1 cellular context compared by ENCODE assay signal in the genomic region with DNA sequence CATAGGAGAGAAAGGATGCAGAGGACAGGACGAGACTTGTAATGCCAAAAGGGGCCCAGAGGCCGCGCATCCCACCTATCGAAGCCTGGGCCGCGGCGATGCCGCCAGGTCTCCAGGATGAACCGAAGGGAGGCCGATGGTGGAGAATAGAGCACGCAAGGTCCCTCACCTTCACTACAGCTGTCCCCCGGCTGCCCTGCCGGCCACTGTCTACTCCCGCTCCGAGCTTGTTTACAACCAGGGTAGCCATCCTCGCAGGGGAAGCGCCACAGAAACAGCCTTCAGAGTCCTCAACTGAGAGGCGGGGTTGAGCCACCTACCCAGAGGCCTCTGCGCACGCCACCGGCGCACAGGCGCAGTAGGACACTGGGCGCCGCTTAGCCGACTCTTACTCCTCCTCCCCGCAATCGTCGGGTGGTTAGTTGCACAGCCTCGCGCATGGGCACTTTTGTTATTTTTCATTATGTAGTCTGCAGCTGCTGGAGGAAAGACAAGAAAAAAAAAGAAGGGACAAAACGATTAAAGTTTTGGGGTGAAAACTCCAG.
TF ChIP-seq lines count a peak whose summit lies in the region.

A gene (minus strand): TSS at position 309 of the 545 bp plus-strand sequence. CDS start 59 bp downstream, at position 250.

TF ChIP-seq in HepG2, 621 proteins besides CTCF, POLR2A, EP300 and RAD21 (continued from another document and continues in another):
- TF ChIP-seq, protein P1, sequence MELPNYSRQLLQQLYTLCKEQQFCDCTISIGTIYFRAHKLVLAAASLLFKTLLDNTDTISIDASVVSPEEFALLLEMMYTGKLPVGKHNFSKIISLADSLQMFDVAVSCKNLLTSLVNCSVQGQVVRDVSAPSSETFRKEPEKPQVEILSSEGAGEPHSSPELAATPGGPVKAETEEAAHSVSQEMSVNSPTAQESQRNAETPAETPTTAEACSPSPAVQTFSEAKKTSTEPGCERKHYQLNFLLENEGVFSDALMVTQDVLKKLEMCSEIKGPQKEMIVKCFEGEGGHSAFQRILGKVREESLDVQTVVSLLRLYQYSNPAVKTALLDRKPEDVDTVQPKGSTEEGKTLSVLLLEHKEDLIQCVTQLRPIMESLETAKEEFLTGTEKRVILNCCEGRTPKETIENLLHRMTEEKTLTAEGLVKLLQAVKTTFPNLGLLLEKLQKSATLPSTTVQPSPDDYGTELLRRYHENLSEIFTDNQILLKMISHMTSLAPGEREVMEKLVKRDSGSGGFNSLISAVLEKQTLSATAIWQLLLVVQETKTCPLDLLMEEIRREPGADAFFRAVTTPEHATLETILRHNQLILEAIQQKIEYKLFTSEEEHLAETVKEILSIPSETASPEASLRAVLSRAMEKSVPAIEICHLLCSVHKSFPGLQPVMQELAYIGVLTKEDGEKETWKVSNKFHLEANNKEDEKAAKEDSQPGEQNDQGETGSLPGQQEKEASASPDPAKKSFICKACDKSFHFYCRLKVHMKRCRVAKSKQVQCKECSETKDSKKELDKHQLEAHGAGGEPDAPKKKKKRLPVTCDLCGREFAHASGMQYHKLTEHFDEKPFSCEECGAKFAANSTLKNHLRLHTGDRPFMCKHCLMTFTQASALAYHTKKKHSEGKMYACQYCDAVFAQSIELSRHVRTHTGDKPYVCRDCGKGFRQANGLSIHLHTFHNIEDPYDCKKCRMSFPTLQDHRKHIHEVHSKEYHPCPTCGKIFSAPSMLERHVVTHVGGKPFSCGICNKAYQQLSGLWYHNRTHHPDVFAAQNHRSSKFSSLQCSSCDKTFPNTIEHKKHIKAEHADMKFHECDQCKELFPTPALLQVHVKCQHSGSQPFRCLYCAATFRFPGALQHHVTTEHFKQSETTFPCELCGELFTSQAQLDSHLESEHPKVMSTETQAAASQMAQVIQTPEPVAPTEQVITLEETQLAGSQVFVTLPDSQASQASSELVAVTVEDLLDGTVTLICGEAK (IDR thresholded peaks at IDR 0.05), result no peak
- TF ChIP-seq, protein P1 (CRISPR knock-in tag; IDR thresholded peaks at IDR 0.05), result no peak
- TF ChIP-seq BHLHE40 (IDR thresholded peaks at IDR 0.05; ENCODE audit: low read length) (no peak), NFYB (CRISPR knock-in tag; IDR thresholded peaks at IDR 0.05) (no peak), PPARG (CRISPR knock-in tag; conservative IDR thresholded peaks at IDR 0.05) (no peak), CEBPB (IDR thresholded peaks at IDR 0.05; ENCODE audit: borderline replicate concordance, low read depth, low read length) (no peak), RBAK (CRISPR knock-in tag; IDR thresholded peaks at IDR 0.05) (no peak), ZNF335 (CRISPR knock-in tag; IDR thresholded peaks at IDR 0.05) (no peak), HNRNPL (IDR thresholded peaks at IDR 0.05; ENCODE audit: low read depth, low read length) (0 out of 2 replicates have a peak, but pooled peaks have one; percentile 31), ZNF7 (CRISPR knock-in tag; IDR thresholded peaks at IDR 0.05) (no peak), SCMH1 (CRISPR knock-in tag; IDR thresholded peaks at IDR 0.05; ENCODE audit: borderline replicate concordance) (no peak), ZNF674 (CRISPR knock-in tag; IDR thresholded peaks at IDR 0.05; ENCODE audit: low read depth) (no peak), ZNF30 (CRISPR knock-in tag; IDR thresholded peaks at IDR 0.05) (no peak), ZNF232 (CRISPR knock-in tag; IDR thresholded peaks at IDR 0.05; ENCODE audit: borderline replicate concordance) (no peak), ZNF709 (CRISPR knock-in tag; IDR thresholded peaks at IDR 0.05) (no peak), KLF6 (CRISPR knock-in tag; IDR thresholded peaks at IDR 0.05) (no peak; the same call in 1 of the 2 replicates), ZBTB7A (CRISPR knock-in tag; IDR thresholded peaks at IDR 0.05) (no peak), AHR (CRISPR knock-in tag; IDR thresholded peaks at IDR 0.05) (no peak), NCOA1 (CRISPR knock-in tag; IDR thresholded peaks at IDR 0.05) (no peak), REXO4 (CRISPR knock-in tag; IDR thresholded peaks at IDR 0.05; ENCODE audit: borderline replicate concordance) (no peak), ZNF263 (CRISPR knock-in tag; IDR thresholded peaks at IDR 0.05) (no peak), ZSCAN9 (CRISPR knock-in tag; IDR thresholded peaks at IDR 0.05; ENCODE audit: borderline replicate concordance) (no peak), ZNF253 (CRISPR knock-in tag; IDR thresholded peaks at IDR 0.05; ENCODE audit: borderline replicate concordance) (no peak), ZNF644 (CRISPR knock-in tag; IDR thresholded peaks at IDR 0.05; ENCODE audit: low read depth) (no peak), SIN3A (IDR thresholded peaks at IDR 0.05; ENCODE audit: borderline replicate concordance, low read depth, low read length) (peak; percentile 70; the same call in 1 of the 2 replicates), ARHGAP35 (CRISPR knock-in tag; IDR thresholded peaks at IDR 0.05; ENCODE audit: borderline replicate concordance) (no peak), ZNF225 (CRISPR knock-in tag; IDR thresholded peaks at IDR 0.05) (0 out of 2 replicates have a peak, but pooled peaks have one; percentile 49), RBFOX2 (IDR thresholded peaks at IDR 0.05; ENCODE audit: low read depth, low read length) (peak; percentile 77; the same call in 1 of the 2 replicates), ZFAT (CRISPR knock-in tag; conservative IDR thresholded peaks at IDR 0.05) (no peak), ZKSCAN5 (CRISPR knock-in tag; IDR thresholded peaks at IDR 0.05) (no peak), ZFP41 (CRISPR knock-in tag; IDR thresholded peaks at IDR 0.05; ENCODE audit: borderline replicate concordance) (no peak), NFIB (CRISPR knock-in tag; IDR thresholded peaks at IDR 0.05; ENCODE audit: borderline replicate concordance) (no peak)
- TF ChIP-seq, protein P2, sequence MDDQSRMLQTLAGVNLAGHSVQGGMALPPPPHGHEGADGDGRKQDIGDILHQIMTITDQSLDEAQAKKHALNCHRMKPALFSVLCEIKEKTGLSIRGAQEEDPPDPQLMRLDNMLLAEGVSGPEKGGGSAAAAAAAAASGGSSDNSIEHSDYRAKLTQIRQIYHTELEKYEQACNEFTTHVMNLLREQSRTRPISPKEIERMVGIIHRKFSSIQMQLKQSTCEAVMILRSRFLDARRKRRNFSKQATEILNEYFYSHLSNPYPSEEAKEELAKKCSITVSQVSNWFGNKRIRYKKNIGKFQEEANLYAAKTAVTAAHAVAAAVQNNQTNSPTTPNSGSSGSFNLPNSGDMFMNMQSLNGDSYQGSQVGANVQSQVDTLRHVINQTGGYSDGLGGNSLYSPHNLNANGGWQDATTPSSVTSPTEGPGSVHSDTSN (CRISPR knock-in tag; IDR thresholded peaks at IDR 0.05; ENCODE audit: borderline replicate concordance), result no peak
- TF ChIP-seq, protein P3, sequence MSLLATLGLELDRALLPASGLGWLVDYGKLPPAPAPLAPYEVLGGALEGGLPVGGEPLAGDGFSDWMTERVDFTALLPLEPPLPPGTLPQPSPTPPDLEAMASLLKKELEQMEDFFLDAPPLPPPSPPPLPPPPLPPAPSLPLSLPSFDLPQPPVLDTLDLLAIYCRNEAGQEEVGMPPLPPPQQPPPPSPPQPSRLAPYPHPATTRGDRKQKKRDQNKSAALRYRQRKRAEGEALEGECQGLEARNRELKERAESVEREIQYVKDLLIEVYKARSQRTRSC (CRISPR knock-in tag; IDR thresholded peaks at IDR 0.05; ENCODE audit: low read depth), result no peak
- TF ChIP-seq, protein P4, sequence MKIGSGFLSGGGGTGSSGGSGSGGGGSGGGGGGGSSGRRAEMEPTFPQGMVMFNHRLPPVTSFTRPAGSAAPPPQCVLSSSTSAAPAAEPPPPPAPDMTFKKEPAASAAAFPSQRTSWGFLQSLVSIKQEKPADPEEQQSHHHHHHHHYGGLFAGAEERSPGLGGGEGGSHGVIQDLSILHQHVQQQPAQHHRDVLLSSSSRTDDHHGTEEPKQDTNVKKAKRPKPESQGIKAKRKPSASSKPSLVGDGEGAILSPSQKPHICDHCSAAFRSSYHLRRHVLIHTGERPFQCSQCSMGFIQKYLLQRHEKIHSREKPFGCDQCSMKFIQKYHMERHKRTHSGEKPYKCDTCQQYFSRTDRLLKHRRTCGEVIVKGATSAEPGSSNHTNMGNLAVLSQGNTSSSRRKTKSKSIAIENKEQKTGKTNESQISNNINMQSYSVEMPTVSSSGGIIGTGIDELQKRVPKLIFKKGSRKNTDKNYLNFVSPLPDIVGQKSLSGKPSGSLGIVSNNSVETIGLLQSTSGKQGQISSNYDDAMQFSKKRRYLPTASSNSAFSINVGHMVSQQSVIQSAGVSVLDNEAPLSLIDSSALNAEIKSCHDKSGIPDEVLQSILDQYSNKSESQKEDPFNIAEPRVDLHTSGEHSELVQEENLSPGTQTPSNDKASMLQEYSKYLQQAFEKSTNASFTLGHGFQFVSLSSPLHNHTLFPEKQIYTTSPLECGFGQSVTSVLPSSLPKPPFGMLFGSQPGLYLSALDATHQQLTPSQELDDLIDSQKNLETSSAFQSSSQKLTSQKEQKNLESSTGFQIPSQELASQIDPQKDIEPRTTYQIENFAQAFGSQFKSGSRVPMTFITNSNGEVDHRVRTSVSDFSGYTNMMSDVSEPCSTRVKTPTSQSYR (CRISPR knock-in tag; IDR thresholded peaks at IDR 0.05; ENCODE audit: borderline replicate concordance), result no peak
- TF ChIP-seq, protein P5, sequence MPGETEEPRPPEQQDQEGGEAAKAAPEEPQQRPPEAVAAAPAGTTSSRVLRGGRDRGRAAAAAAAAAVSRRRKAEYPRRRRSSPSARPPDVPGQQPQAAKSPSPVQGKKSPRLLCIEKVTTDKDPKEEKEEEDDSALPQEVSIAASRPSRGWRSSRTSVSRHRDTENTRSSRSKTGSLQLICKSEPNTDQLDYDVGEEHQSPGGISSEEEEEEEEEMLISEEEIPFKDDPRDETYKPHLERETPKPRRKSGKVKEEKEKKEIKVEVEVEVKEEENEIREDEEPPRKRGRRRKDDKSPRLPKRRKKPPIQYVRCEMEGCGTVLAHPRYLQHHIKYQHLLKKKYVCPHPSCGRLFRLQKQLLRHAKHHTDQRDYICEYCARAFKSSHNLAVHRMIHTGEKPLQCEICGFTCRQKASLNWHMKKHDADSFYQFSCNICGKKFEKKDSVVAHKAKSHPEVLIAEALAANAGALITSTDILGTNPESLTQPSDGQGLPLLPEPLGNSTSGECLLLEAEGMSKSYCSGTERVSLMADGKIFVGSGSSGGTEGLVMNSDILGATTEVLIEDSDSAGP (CRISPR knock-in tag; IDR thresholded peaks at IDR 0.05; ENCODE audit: borderline replicate concordance), result peak; percentile 72; the same call in 1 of the 2 replicates
- TF ChIP-seq, protein P6, sequence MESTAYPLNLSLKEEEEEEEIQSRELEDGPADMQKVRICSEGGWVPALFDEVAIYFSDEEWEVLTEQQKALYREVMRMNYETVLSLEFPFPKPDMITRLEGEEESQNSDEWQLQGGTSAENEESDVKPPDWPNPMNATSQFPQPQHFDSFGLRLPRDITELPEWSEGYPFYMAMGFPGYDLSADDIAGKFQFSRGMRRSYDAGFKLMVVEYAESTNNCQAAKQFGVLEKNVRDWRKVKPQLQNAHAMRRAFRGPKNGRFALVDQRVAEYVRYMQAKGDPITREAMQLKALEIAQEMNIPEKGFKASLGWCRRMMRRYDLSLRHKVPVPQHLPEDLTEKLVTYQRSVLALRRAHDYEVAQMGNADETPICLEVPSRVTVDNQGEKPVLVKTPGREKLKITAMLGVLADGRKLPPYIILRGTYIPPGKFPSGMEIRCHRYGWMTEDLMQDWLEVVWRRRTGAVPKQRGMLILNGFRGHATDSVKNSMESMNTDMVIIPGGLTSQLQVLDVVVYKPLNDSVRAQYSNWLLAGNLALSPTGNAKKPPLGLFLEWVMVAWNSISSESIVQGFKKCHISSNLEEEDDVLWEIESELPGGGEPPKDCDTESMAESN (CRISPR knock-in tag; conservative IDR thresholded peaks at IDR 0.05), result no peak
- TF ChIP-seq, protein P7, sequence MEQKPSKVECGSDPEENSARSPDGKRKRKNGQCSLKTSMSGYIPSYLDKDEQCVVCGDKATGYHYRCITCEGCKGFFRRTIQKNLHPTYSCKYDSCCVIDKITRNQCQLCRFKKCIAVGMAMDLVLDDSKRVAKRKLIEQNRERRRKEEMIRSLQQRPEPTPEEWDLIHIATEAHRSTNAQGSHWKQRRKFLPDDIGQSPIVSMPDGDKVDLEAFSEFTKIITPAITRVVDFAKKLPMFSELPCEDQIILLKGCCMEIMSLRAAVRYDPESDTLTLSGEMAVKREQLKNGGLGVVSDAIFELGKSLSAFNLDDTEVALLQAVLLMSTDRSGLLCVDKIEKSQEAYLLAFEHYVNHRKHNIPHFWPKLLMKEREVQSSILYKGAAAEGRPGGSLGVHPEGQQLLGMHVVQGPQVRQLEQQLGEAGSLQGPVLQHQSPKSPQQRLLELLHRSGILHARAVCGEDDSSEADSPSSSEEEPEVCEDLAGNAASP (CRISPR knock-in tag; IDR thresholded peaks at IDR 0.05; ENCODE audit: borderline replicate concordance), result no peak
- TF ChIP-seq, protein P8, sequence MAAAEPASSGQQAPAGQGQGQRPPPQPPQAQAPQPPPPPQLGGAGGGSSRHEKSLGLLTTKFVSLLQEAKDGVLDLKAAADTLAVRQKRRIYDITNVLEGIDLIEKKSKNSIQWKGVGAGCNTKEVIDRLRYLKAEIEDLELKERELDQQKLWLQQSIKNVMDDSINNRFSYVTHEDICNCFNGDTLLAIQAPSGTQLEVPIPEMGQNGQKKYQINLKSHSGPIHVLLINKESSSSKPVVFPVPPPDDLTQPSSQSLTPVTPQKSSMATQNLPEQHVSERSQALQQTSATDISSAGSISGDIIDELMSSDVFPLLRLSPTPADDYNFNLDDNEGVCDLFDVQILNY (CRISPR knock-in tag; conservative IDR thresholded peaks at IDR 0.05), result no peak
